16 cellular contexts compared by ENCODE assay signal in the genomic region with DNA sequence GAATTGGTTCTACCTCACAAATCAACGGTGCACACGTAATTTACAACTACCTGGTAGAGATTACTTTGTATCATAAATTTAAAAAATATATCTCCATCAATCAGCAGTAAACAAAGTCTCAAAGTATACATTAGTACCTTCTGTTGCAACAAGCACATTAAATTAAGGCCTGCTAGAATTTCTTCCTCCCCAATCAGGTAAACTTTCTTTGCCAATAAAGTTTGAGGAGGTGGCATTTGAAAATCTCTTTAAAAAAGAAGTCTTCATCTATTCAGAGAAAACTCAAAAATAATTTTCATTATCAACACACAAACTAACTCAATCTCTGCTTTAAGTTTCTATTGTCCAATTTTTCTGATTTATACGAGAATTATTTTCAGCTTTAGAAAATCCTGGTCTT. TPM values are rescaled to one million over a fixed set of nuclear protein-coding genes. Genes with fewer than 3 reads are reported as not detected.
DNase-seq lines count a peak whose midpoint lies in the region; ATAC-seq and TF ChIP-seq lines count a peak whose summit lies in the region.
"Had no signal": no experiment of that assay in that cellular context is flagged by ENCODE, and none has a peak within 500 bp of the region (broad histone marks: within the 10 kb centered on the region; RNA-seq: fewer than 3 reads in every experiment).

No MANE protein-coding gene starts in this region.

- peaks cover 97% of the 10 kb centered on the region for H3K79me2 ChIP-seq in Loucy (ENCODE audit: insufficient read depth, low read length)

- TF ChIP-seq CTCF in Loucy (conservative IDR thresholded peaks at IDR 0.05; ENCODE audit: low read length): no peak
- TF ChIP-seq CTCF in nephron (IDR thresholded peaks at IDR 0.05; ENCODE audit: unreplicated experiment in 3 of 3): no peak
- no peak for TF ChIP-seq CTCF in A673 (conservative IDR thresholded peaks at IDR 0.05; ENCODE audit: low read depth, low read length)

- peaks cover 68 to 93% of the 10 kb centered on the region in 2 donors for H3K36me3 Mint-ChIP-seq in CD4-positive, alpha-beta memory T cell
- H3K36me3 Mint-ChIP-seq in central memory CD8-positive, alpha-beta T cell (ENCODE audit: insufficient read depth): peaks cover 95% of the 10 kb centered on the region
- peaks cover 72% of the 10 kb centered on the region for H3K36me3 Mint-ChIP-seq in nephron (ENCODE audit: low read depth)

- H3K9ac ChIP-seq in Loucy (ENCODE audit: low read depth, low read length, poor library complexity, severe bottlenecking): peak overlapping the region; percentile 99

- peaks cover 71% of the 10 kb centered on the region for H3K4me1 ChIP-seq in CD4-positive, alpha-beta memory T cell (ENCODE audit: insufficient read depth, low read length)
- H3K4me1 ChIP-seq in Loucy (ENCODE audit: insufficient read depth, low read length, poor library complexity, severe bottlenecking) (peaks cover 59% of the 10 kb centered on the region), A673 (ENCODE audit: insufficient read depth, low read length, poor library complexity, severe bottlenecking) (peaks cover 49% of the 10 kb centered on the region)

- H3K9me3 Mint-ChIP-seq in CD4-positive, alpha-beta memory T cell: peaks cover 0 to 2% (median 0%) of the 10 kb centered on the region in 8 donors
- no peaks in the 10 kb centered on the region for H3K9me3 Mint-ChIP-seq in central memory CD8-positive, alpha-beta T cell
- no peaks in the 10 kb centered on the region for H3K9me3 Mint-ChIP-seq in nephron

- BruUV-seq in A673 (replicated peaks; lab: Mats Ljungman, UMichigan): no TSS peak

- peaks cover 92% of the 10 kb centered on the region for H4K20me1 ChIP-seq in Loucy (ENCODE audit: insufficient read depth, low read length, poor library complexity, severe bottlenecking)

- H3K36me3 ChIP-seq in CD4-positive, alpha-beta memory T cell (ENCODE audit: insufficient read depth, low read length): peaks cover 78% of the 10 kb centered on the region
- H3K36me3 ChIP-seq in Loucy (ENCODE audit: insufficient read depth, low read length): peaks cover 84% of the 10 kb centered on the region
- peaks cover 86% of the 10 kb centered on the region for H3K36me3 ChIP-seq in A673 (ENCODE audit: insufficient read depth, low read length, poor library complexity, severe bottlenecking)

- no peaks in the 10 kb centered on the region for H3K27me3 ChIP-seq in CD4-positive, alpha-beta memory T cell (ENCODE audit: insufficient read depth, low read length)
- H3K27me3 ChIP-seq in Loucy (ENCODE audit: insufficient read depth, low read length, poor library complexity, severe bottlenecking): peaks cover 5% of the 10 kb centered on the region
- no peaks in the 10 kb centered on the region for H3K27me3 ChIP-seq in A673 (replicated peaks; ENCODE audit: insufficient read depth, low read depth, low read length, poor library complexity)
- H3K27me3 ChIP-seq: gastroesophageal sphincter, stomach had no signal

- peaks cover 49 to 81% (median 58%) of the 10 kb centered on the region in 4 donors for H3K4me1 Mint-ChIP-seq in CD4-positive, alpha-beta memory T cell
- peaks cover 58% of the 10 kb centered on the region for H3K4me1 Mint-ChIP-seq in central memory CD8-positive, alpha-beta T cell
- peaks cover 56% of the 10 kb centered on the region for H3K4me1 Mint-ChIP-seq in nephron

- CTCF ChIA-PET in CD4-positive, alpha-beta memory T cell (lab: Charles Lee; ENCODE audit: partially characterized antibody): interaction anchor here (1.5 to 3.3 kb wide), 4 partner anchors 18 to 84 kb away, joined by 3 to 22 read pairs (median 5); no protein-coding TSS in a partner anchor
- CTCF ChIA-PET in A673 (lab: Charles Lee): no interaction called here

- H3K9me2 ChIP-seq in Loucy (replicated peaks; ENCODE audit: low read depth, low read length): no peaks in the 10 kb centered on the region

- no peaks in the 10 kb centered on the region for H3K27me3 Mint-ChIP-seq in CD4-positive, alpha-beta memory T cell
- H3K27me3 Mint-ChIP-seq in central memory CD8-positive, alpha-beta T cell: no peaks in the 10 kb centered on the region
- no peaks in the 10 kb centered on the region for H3K27me3 Mint-ChIP-seq in nephron (ENCODE audit: low read depth)

- H3F3A ChIP-seq in Loucy (ENCODE audit: low read depth): no peaks in the 10 kb centered on the region

- H2AFZ ChIP-seq in Loucy (ENCODE audit: low read length): no peak overlapping the region

- peak overlapping the region in 4 of 7 donors; percentile 13 to 100 (median 72) for H3K27ac Mint-ChIP-seq in CD4-positive, alpha-beta memory T cell
- peak overlapping the region; percentile 77 for H3K27ac Mint-ChIP-seq in central memory CD8-positive, alpha-beta T cell (ENCODE audit: low read depth)
- H3K27ac Mint-ChIP-seq in nephron: no peak overlapping the region

- peak overlapping the region; percentile 94 for H3K4me2 ChIP-seq in Loucy (ENCODE audit: low read depth, low read length, poor library complexity, severe bottlenecking)

- DNase-seq in CD4-positive, alpha-beta memory T cell: no peak
- no peak for DNase-seq in central memory CD8-positive, alpha-beta T cell (ENCODE audit: low spot score in 2 of 2)
- no peak for DNase-seq in OCI-M1 (lab: John Stamatoyannopoulos, UW)
- DNase-seq in A673 (ENCODE audit: low spot score): no peak
- DNase-seq in activated effector memory CD4-positive, alpha-beta T cell treated with Interleukin-2 at 50 U/mL for 16 hours: no peak
- DNase-seq: aorta, EL, H7, mesendoderm, NCI-H1105 treated with DMSO at 0.1 percent for 48 hours, stomach, WERI-Rb-1 had no signal

- intact Hi-C loops in CD4-positive, alpha-beta memory T cell (cut with micrococcal nuclease): no loop called here
- intact Hi-C loops in A673 (cut with micrococcal nuclease; ENCODE audit: unreplicated experiment): no loop called here

- ATAC-seq in central memory CD8-positive, alpha-beta T cell (replicated peaks; ENCODE audit: extremely low read depth, poor library complexity, severe bottlenecking): no peak
- ATAC-seq in HG02885 (IDR thresholded peaks at IDR 0.05; ENCODE audit: poor library complexity, unreplicated experiment): no peak
- ATAC-seq: gastroesophageal sphincter had no signal

- POLR2A ChIA-PET in CD4-positive, alpha-beta memory T cell (lab: Charles Lee; ENCODE audit: partially characterized antibody): interaction anchor here (1.1 to 3.0 kb wide), 6 partner anchors 10 to 631 kb away, joined by 3 to 34 read pairs (median 6); partner anchors contain the start of gene SSR3
- POLR2A ChIA-PET in A673 (lab: Charles Lee; ENCODE audit: low non-redundant PET): no interaction called here

- no peak overlapping the region for H3K4me3 ChIP-seq in CD4-positive, alpha-beta memory T cell (ENCODE audit: low read length in 2 of 2)
- H3K4me3 ChIP-seq in Loucy (ENCODE audit: low read length, poor library complexity, severe bottlenecking) (peak overlapping the region; percentile 98), A673 (ENCODE audit: low read depth, low read length, poor library complexity, severe bottlenecking) (no peak overlapping the region)

- H3K9me3 ChIP-seq in CD4-positive, alpha-beta memory T cell (ENCODE audit: control insufficient read depth in 1 of 2, low read length in 2 of 2): no peaks in the 10 kb centered on the region
- no peaks in the 10 kb centered on the region for H3K9me3 ChIP-seq in Loucy (ENCODE audit: insufficient read depth, low read depth, low read length)
- H3K9me3 ChIP-seq in A673 (ENCODE audit: low read depth, low read length, poor library complexity, severe bottlenecking): no peaks in the 10 kb centered on the region
- H3K9me3 ChIP-seq: gastroesophageal sphincter, stomach had no signal

- H3K27ac ChIP-seq in CD4-positive, alpha-beta memory T cell (ENCODE audit: low read depth, low read length): peak overlapping the region; percentile 100
- H3K27ac ChIP-seq in A673 (ENCODE audit: low read depth, low read length, poor library complexity, severe bottlenecking): no peak overlapping the region
- H3K27ac ChIP-seq: WERI-Rb-1 had no signal

- peak overlapping the region; percentile 6 to 98 (median 81) for H3K4me3 Mint-ChIP-seq in CD4-positive, alpha-beta memory T cell
- H3K4me3 Mint-ChIP-seq in central memory CD8-positive, alpha-beta T cell: peak overlapping the region; percentile 91
- peak overlapping the region; percentile 46 to 61 (median 49) for H3K4me3 Mint-ChIP-seq in nephron

RNA-seq across cellular contexts. Expression of gene CCNL1, which starts 4.4 kb away (rescaled TPM):
- total RNA-seq in CD4-positive, alpha-beta memory T cell: 100 to 1,000 TPM; 327 to 330 TPM
- 10 to 100 TPM; 62.7 to 69.7 TPM for polyA plus RNA-seq in CD4-positive, alpha-beta memory T cell
- 91.0 and 101 TPM in 2 replicates for total RNA-seq in A673 (2021)

Comparison
In these comparisons a context has a peak if more than half of its experiments do, and no peak if none do; other contexts are left out.
1. H3K27ac Mint-ChIP-seq: peak in CD4-positive, alpha-beta memory T cell (4 of 7) and central memory CD8-positive, alpha-beta T cell (single experiment); none in nephron (0 of 3).
2. Peak in every context shown above with its lines, with median percentiles within 50 percentile points of each other: H3K4me3 Mint-ChIP-seq.